Comparison of ENCODE assay signal across 20 cellular contexts in genomic region chr15:36622247-36622795, GRCh38. TPM values are rescaled to one million over a fixed set of nuclear protein-coding genes. Genes with fewer than 3 reads are reported as not detected.
A peak's percentile ranks its signal among the peaks of the same experiment; 100 is the strongest.
DNase-seq lines count a peak whose midpoint lies in the region; ATAC-seq and TF ChIP-seq lines count a peak whose summit lies in the region.
"Had no signal": no experiment of that assay in that cellular context is flagged by ENCODE, and none has a peak within 500 bp of the region (broad histone marks: within the 10 kb centered on the region; RNA-seq: fewer than 3 reads in every experiment).

No MANE protein-coding gene starts in this region.

- CTCF ChIA-PET in A673 (lab: Charles Lee), result no interaction called here

- DNase-seq in NCI-H146 (lab: John Stamatoyannopoulos, UW), result peak; percentile 4
- DNase-seq in NCI-H146 treated with DMSO at 0.1 percent for 48 hours (lab: John Stamatoyannopoulos, UW; ENCODE audit: unreplicated experiment), result no peak
- peak; percentile 47 for DNase-seq in NCI-H69 (lab: John Stamatoyannopoulos, UW)
- DNase-seq in heart left ventricle, result peak in 1 of 5 donors; percentile 18
- DNase-seq in gastrocnemius medialis, result peak; percentile 18 to 53
- DNase-seq in dedifferentiated amniotic fluid mesenchymal stem cell (ENCODE audit: extremely low spot score), result no peak
- no peak for DNase-seq in head of caudate nucleus
- DNase-seq in A673 (ENCODE audit: low spot score), result no peak
- DNase-seq: 8988T, DMS 273 treated with DMSO at 0.1 percent for 48 hours, EL, H7, IMR-90, MV-4-11, NCI-H1436, NCI-H446, NCI-H748 treated with DMSO at 0.1 percent for 48 hours, SHP77 treated with DMSO at 0.1 percent for 48 hours had no signal

- BruUV-seq in A673 (replicated peaks; lab: Mats Ljungman, UMichigan), result no TSS peak

- WGBS in heart left ventricle, 4 donors, result 33 to 62% (median 47%) methylated on average over 2 of the region's 2 CpGs

- TF ChIP-seq CTCF in heart left ventricle (IDR thresholded peaks at IDR 0.05), result no peak
- no peak for TF ChIP-seq CTCF in gastrocnemius medialis (IDR thresholded peaks at IDR 0.05 in 4 of 5, conservative IDR thresholded peaks at IDR 0.05 in 1 of 5)
- TF ChIP-seq CTCF in A673 (conservative IDR thresholded peaks at IDR 0.05; ENCODE audit: low read depth, low read length), result no peak

- H3K27ac ChIP-seq in heart left ventricle, result peak overlapping the region in 5 of 12 donors; percentile 4 to 20 (median 13)
- H3K27ac ChIP-seq in gastrocnemius medialis, result peak overlapping the region; percentile 5 to 63 (median 54)
- no peak overlapping the region for H3K27ac ChIP-seq in A673 (ENCODE audit: low read depth, low read length, poor library complexity, severe bottlenecking)
- H3K27ac ChIP-seq: BLaER1 treated with 17β-estradiol and CSF1 and Interleukin-3, amounts not matched to agents 10 nM and 100 nM had no signal

- H3K27me3 ChIP-seq in heart left ventricle (no peaks in the 10 kb centered on the region), gastrocnemius medialis (no peaks in the 10 kb centered on the region), A673 (replicated peaks; ENCODE audit: insufficient read depth, low read depth, low read length, poor library complexity) (no peaks in the 10 kb centered on the region)
- H3K27me3 ChIP-seq: BLaER1 treated with 17β-estradiol and CSF1 and Interleukin-3, amounts not matched to agents 10 nM and 100 nM had no signal

- POLR2A ChIA-PET in A673 (lab: Charles Lee; ENCODE audit: low non-redundant PET), result no interaction called here

- H3K9me3 ChIP-seq in heart left ventricle (no peaks in the 10 kb centered on the region), gastrocnemius medialis (no peaks in the 10 kb centered on the region), A673 (ENCODE audit: low read depth, low read length, poor library complexity, severe bottlenecking) (no peaks in the 10 kb centered on the region)

- ATAC-seq in heart left ventricle (peak in 3 of 4 donors; percentile 29 to 69 (median 47)), gastrocnemius medialis (peak; percentile 93 to 96)
- ATAC-seq: Panc1 had no signal

- intact Hi-C loops in heart left ventricle (cut with DNase I) (no loop called here), gastrocnemius medialis (cut with DNase I; ENCODE audit: low total_unique reads) (no loop called here), head of caudate nucleus (cut with DNase I) (no loop called here), A673 (cut with micrococcal nuclease; ENCODE audit: unreplicated experiment) (no loop called here)

- H3K4me3 ChIP-seq in heart left ventricle (no peak overlapping the region), gastrocnemius medialis (no peak overlapping the region), A673 (ENCODE audit: low read depth, low read length, poor library complexity, severe bottlenecking) (no peak overlapping the region)
- H3K4me3 ChIP-seq: BLaER1 treated with 17β-estradiol and CSF1 and Interleukin-3, amounts not matched to agents 10 nM and 100 nM had no signal

- in situ Hi-C loops in gastrocnemius medialis (cut with MboI; ENCODE audit: low sequenced_read_pairs in 4 of 4), result no loop called here

- H3K36me3 ChIP-seq in heart left ventricle, result no peaks in the 10 kb centered on the region
- H3K36me3 ChIP-seq in gastrocnemius medialis, result no peaks in the 10 kb centered on the region
- H3K36me3 ChIP-seq in A673 (ENCODE audit: insufficient read depth, low read length, poor library complexity, severe bottlenecking), result no peaks in the 10 kb centered on the region

- peaks cover 0 to 26% (median 6%) of the 10 kb centered on the region in 12 donors for H3K4me1 ChIP-seq in heart left ventricle
- peaks cover 5 to 15% of the 10 kb centered on the region in 2 donors for H3K4me1 ChIP-seq in gastrocnemius medialis
- H3K4me1 ChIP-seq in A673 (ENCODE audit: insufficient read depth, low read length, poor library complexity, severe bottlenecking), result no peaks in the 10 kb centered on the region

- TF ChIP-seq POLR2A in heart left ventricle (IDR thresholded peaks at IDR 0.05) (no peak), gastrocnemius medialis (IDR thresholded peaks at IDR 0.05) (no peak)

RNA-seq across cellular contexts. Expression of gene CDIN1, which starts 42.9 kb away (rescaled TPM):
- 100 to 1,000 TPM in 8 of 9 donors, 10 to 100 TPM in 1; 67.4 to 267 (median 160) TPM for total RNA-seq in heart left ventricle
- polyA plus RNA-seq in heart left ventricle, result 100 to 1,000 TPM in 1 of 2 donors, 10 to 100 TPM in 1; 90.1 to 146 TPM
- 10 to 100 TPM in 3 of 4 donors, 1 to 10 TPM in 1; 9.3 to 25.1 (median 14.2) TPM for total RNA-seq in gastrocnemius medialis
- total RNA-seq in A673 (2021), result 10.4 and 11.3 TPM in 2 replicates

Comparison
In these comparisons a context has a peak if more than half of its experiments do, and no peak if none do; other contexts are left out.
1. DNase-seq: peak in NCI-H146 (single experiment), NCI-H69 (single experiment) and gastrocnemius medialis (2 of 2); none in NCI-H146 treated with DMSO at 0.1 percent for 48 hours (single experiment), dedifferentiated amniotic fluid mesenchymal stem cell (single experiment), head of caudate nucleus (0 of 42) and A673 (single experiment).